ENCODE assay signal across 8 cellular contexts in the genomic region with DNA sequence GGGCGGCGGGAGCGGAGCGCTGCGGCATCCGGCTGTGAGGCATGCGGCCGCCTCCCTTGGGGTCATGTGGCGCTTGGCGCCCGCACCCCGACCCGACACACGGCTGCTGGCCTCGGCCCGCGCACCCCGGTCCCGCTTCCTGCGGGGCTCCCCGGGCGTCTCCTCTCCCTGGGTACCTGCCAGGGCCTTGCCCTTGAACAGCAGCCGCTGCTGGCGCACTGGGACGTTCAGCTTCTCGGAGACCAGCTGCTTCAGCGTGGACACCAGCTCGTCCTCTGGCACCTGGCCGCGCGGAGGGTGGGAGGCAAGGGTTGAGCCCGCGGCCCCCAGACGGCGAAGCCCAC. TPM values are rescaled to one million over a fixed set of nuclear protein-coding genes. Genes with fewer than 3 reads are reported as not detected.
DNase-seq lines count a peak whose midpoint lies in the region; TF ChIP-seq lines count a peak whose summit lies in the region.

No MANE protein-coding gene starts in this region.

- H3K9me3 ChIP-seq in Peyer's patch (no peaks in the 10 kb centered on the region), thymus (ENCODE audit: control insufficient read depth) (no peaks in the 10 kb centered on the region)

- H3K4me3 ChIP-seq in GM08714 (ENCODE audit: low read length) (peak overlapping the region; percentile 72), Peyer's patch (peak overlapping the region; percentile 63 to 77 (median 72)), choroid plexus epithelial cell (ENCODE audit: low read depth, low read length) (peak overlapping the region; percentile 61), thymus (ENCODE audit: low read length) (peak overlapping the region; percentile 70)

- WGBS in thymus = under 1% methylated on average over 32 of the region's 35 CpGs

- no peak for TF ChIP-seq POLR2A in Peyer's patch (IDR thresholded peaks at IDR 0.05)

- peak overlapping the region; percentile 85 to 91 (median 88) for H3K27ac ChIP-seq in Peyer's patch
- H3K27ac ChIP-seq in thymus (ENCODE audit: low read depth) = peak overlapping the region; percentile 74

- TF ChIP-seq CTCF in Peyer's patch (IDR thresholded peaks at IDR 0.05) = no peak
- TF ChIP-seq CTCF in choroid plexus epithelial cell (conservative IDR thresholded peaks at IDR 0.05; ENCODE audit: low read depth, low read length) = no peak

- no peaks in the 10 kb centered on the region for H3K27me3 ChIP-seq in Peyer's patch
- no peaks in the 10 kb centered on the region for H3K27me3 ChIP-seq in thymus (ENCODE audit: control insufficient read depth, insufficient read depth)

- H3K4me1 ChIP-seq in Peyer's patch (peaks cover 0 to 21% (median 6%) of the 10 kb centered on the region in 4 donors), thymus (ENCODE audit: control insufficient read depth, insufficient read depth, low read length) (peaks cover 8% of the 10 kb centered on the region)

- peak in 2 of 3 donors; percentile 56 to 61 for DNase-seq in Peyer's patch
- no peak for DNase-seq in choroid plexus epithelial cell (ENCODE audit: low read depth)
- DNase-seq in lung microvascular endothelial cell (ENCODE audit: low read depth in 2 of 2) = peak; percentile 5 to 15
- DNase-seq in NCI-H446 treated with DMSO at 0.1 percent for 48 hours (lab: John Stamatoyannopoulos, UW) = no peak
- no peak for DNase-seq in DMS153 (lab: John Stamatoyannopoulos, UW)
- no peak for DNase-seq in HT-29 (ENCODE audit: low spot score)

- H3K36me3 ChIP-seq in Peyer's patch = peaks cover 0 to 7% (median 0%) of the 10 kb centered on the region in 3 donors
- H3K36me3 ChIP-seq in thymus (ENCODE audit: control insufficient read depth, insufficient read depth) = peaks cover 22% of the 10 kb centered on the region

RNA-seq across cellular contexts. Expression of gene UBL4A, which starts 0.4 kb away (rescaled TPM):
- total RNA-seq in Peyer's patch (10 to 100 TPM; 20.6 to 45.9 (median 34.6) TPM), lung microvascular endothelial cell (24.6 and 31.3 TPM in 2 replicates)
- polyA plus RNA-seq in thymus = 20.7 TPM
- total RNA-seq in HT-29 (2014; rRNA removed; shearing (Covaris generic)) = 195 and 203 TPM in 2 replicates

RNA-seq across cellular contexts. Expression of gene SLC10A3, which starts 4.4 kb away (rescaled TPM):
- 10 to 100 TPM; 11.6 to 19.8 (median 16.5) TPM for total RNA-seq in Peyer's patch
- 8.5 and 14.7 TPM in 2 replicates for total RNA-seq in lung microvascular endothelial cell
- 21.6 TPM for polyA plus RNA-seq in thymus
- 67.2 TPM in 2 replicates for total RNA-seq in HT-29 (2014; rRNA removed; shearing (Covaris generic))

RNA-seq across cellular contexts. Expression of gene LAGE3, which starts 6.9 kb away (rescaled TPM):
- total RNA-seq in Peyer's patch = 10 to 100 TPM in 3 of 4 donors, 1 to 10 TPM in 1; 8.5 to 15.7 (median 10.8) TPM
- 12.6 and 19.8 TPM in 2 replicates for total RNA-seq in lung microvascular endothelial cell
- 17.3 TPM for polyA plus RNA-seq in thymus
- 122 and 129 TPM in 2 replicates for total RNA-seq in HT-29 (2014; rRNA removed; shearing (Covaris generic))

RNA-seq across cellular contexts. Expression of gene PLXNA3, which starts 27.9 kb away (rescaled TPM):
- total RNA-seq in Peyer's patch (10 to 100 TPM; 38.0 to 54.6 (median 48.4) TPM), lung microvascular endothelial cell (3.7 and 6.3 TPM in 2 replicates)
- polyA plus RNA-seq in thymus = 14.3 TPM
- 33.6 and 40.8 TPM in 2 replicates for total RNA-seq in HT-29 (2014; rRNA removed; shearing (Covaris generic))

RNA-seq across cellular contexts. Expression of gene FAM3A, which starts 30.0 kb away (rescaled TPM):
- total RNA-seq in Peyer's patch = 100 to 1,000 TPM in 2 of 4 donors, 10 to 100 TPM in 2; 18.2 to 117 (median 101) TPM
- 13.3 and 20.8 TPM in 2 replicates for total RNA-seq in lung microvascular endothelial cell
- polyA plus RNA-seq in thymus = 73.4 TPM
- total RNA-seq in HT-29 (2014; rRNA removed; shearing (Covaris generic)) = 73.0 and 89.0 TPM in 2 replicates

Comparison
In these comparisons a context has a peak if more than half of its experiments do, and no peak if none do; other contexts are left out.
1. DNase-seq: peak in Peyer's patch (2 of 3) and lung microvascular endothelial cell (2 of 2); none in choroid plexus epithelial cell (single experiment), NCI-H446 treated with DMSO at 0.1 percent for 48 hours (single experiment), DMS153 (single experiment) and HT-29 (single experiment).
2. Peak in every context shown above with its lines, with median percentiles within 50 percentile points of each other: H3K4me3 ChIP-seq.